Comparison of ENCODE assay signal across 1 cellular context in the genomic region with DNA sequence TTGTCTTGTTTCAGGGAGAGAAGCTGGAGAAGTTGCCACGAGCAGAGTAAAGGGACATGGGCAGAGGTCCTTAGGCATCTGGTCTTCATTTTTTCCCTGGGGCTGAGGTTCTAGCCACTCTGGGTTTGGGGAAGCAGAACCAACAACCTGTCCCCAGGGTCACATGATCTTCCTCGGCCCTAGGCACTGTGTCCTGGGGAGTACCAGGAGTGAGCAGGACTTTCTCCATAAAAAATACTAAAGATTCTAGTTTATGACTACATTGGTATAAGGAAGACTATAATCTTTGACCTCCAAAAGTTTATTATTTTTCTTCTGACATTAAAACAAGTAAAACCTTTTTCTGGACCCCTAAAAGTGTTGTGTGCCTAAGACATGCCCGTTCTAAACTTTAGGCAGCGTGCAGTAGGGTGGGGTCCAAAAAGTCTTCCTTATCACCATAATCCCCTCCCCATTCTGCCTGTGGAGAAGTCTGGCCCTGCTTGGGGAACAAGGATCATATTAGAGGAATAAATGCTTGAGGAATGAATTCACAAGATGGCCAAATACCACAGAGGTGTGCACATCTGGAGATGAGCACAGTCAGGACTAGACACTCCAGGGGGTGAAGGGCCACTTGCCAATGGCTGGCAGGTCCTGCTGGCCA.
TF ChIP-seq lines count a peak whose summit lies in the region.

No MANE protein-coding gene starts in this region.

TF ChIP-seq in HCT116, 20 proteins besides CTCF, POLR2A, EP300 and RAD21 (continued from another document):
- TF ChIP-seq, protein P1, sequence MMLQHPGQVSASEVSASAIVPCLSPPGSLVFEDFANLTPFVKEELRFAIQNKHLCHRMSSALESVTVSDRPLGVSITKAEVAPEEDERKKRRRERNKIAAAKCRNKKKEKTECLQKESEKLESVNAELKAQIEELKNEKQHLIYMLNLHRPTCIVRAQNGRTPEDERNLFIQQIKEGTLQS (IDR thresholded peaks at IDR 0.05), result no peak
- TF ChIP-seq EZH2 (IDR thresholded peaks at IDR 0.05) (no peak), POLR2AphosphoS5 (IDR thresholded peaks at IDR 0.05; ENCODE audit: low read depth, low read length) (no peak), ELF1 (IDR thresholded peaks at IDR 0.05; ENCODE audit: borderline replicate concordance, low read depth) (no peak), YY1 (IDR thresholded peaks at IDR 0.05; ENCODE audit: extremely low read depth, insufficient replicate concordance, low read depth, low read length) (no peak)
